ENCODE assay signal across 20 cellular contexts in the genomic region with DNA sequence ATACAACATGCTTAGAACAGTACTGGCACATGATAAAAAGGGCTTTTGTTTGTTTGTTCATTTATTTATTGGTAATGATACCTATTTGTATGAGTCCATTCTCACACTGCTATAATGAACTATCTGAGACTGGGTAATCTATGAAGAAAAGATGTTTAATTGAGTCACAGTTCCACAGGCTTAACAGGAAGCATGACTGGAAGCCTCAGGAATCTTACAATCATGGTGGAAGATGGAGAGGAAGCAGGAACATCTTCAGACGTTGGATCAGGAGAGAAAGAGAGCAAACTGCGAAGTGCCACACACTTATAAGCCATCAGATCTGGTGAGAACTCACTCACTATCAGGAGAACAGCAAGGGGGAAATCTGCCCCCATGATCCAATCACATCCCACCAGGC.
DNase-seq lines count a peak whose midpoint lies in the region; ATAC-seq, FAIRE-seq and TF ChIP-seq lines count a peak whose summit lies in the region.
"Had no signal": no experiment of that assay in that cellular context is flagged by ENCODE, and none has a peak within 500 bp of the region (broad histone marks: within the 10 kb centered on the region; RNA-seq: fewer than 3 reads in every experiment).

No MANE protein-coding gene starts in this region.

- H3K4me3 ChIP-seq in BE2C (ENCODE audit: low read depth, low read length) (peak overlapping the region; percentile 39), K562 (peak overlapping the region; percentile 33; the same call in 1 of the 2 replicates), mesendoderm (ENCODE audit: low read length) (no peak overlapping the region), Karpas-422 (ENCODE audit: low read length) (no peak overlapping the region)

- BruUV-seq in K562 (replicated peaks; lab: Mats Ljungman, UMichigan), result no TSS peak

- CTCF ChIA-PET in K562 (lab: Yijun Ruan, JAX; ENCODE audit: low intra/inter-chr PET ratio), result no interaction called here

- H3K36me3 ChIP-seq in BE2C (no peaks in the 10 kb centered on the region), K562 (ENCODE audit: control insufficient read depth, insufficient read depth, low read length) (no peaks in the 10 kb centered on the region), mesendoderm (ENCODE audit: control insufficient read depth, insufficient read depth, low read length) (no peaks in the 10 kb centered on the region), Karpas-422 (ENCODE audit: insufficient read depth, low read length) (no peaks in the 10 kb centered on the region)

- no peaks in the 10 kb centered on the region for H4K20me1 ChIP-seq in K562 (replicated peaks; ENCODE audit: control insufficient read depth, insufficient read depth, low read length)
- H4K20me1 ChIP-seq in Karpas-422 (ENCODE audit: insufficient read depth, low read depth, low read length), result no peaks in the 10 kb centered on the region

- no peak overlapping the region for H3K18ac ChIP-seq in mesendoderm (ENCODE audit: low read length)

- H3K4ac ChIP-seq in mesendoderm (ENCODE audit: low read depth, low read length), result no peak overlapping the region

- no peak for TF ChIP-seq RAD21 in K562 (CRISPR knock-in tag; conservative IDR thresholded peaks at IDR 0.05 in 1 of 2, IDR thresholded peaks at IDR 0.05 in 1 of 2)

- H3K23ac ChIP-seq in mesendoderm (ENCODE audit: low read length), result no peak overlapping the region

- in situ Hi-C loops in K562 (cut with MboI), result no loop called here

- POLR2A ChIA-PET in K562 (lab: Yijun Ruan, JAX), result no interaction called here

- H3K27ac ChIP-seq in K562 (ENCODE audit: extremely low read depth, low read depth, low read length) (no peak overlapping the region), mesendoderm (ENCODE audit: low read depth, low read length) (no peak overlapping the region), Karpas-422 (ENCODE audit: low read length) (no peak overlapping the region)

- 0% methylated on average over 2 of the region's 2 CpGs for WGBS in K562 (ENCODE audit: insufficient coverage, low coverage, missing lambda C conversion rate)
- WGBS in mesendoderm (ENCODE audit: extremely low coverage, insufficient coverage, low lambda C conversion rate), result no CpG with 5 or more reads among the region's 2 CpGs

- H3K27me3 ChIP-seq in BE2C (no peaks in the 10 kb centered on the region), K562 (ENCODE audit: control insufficient read depth in 2 of 2, insufficient read depth in 2 of 2, low read length in 2 of 2) (no peaks in the 10 kb centered on the region), mesendoderm (ENCODE audit: insufficient read depth, low read length, poor library complexity) (no peaks in the 10 kb centered on the region), Karpas-422 (ENCODE audit: low read length) (no peaks in the 10 kb centered on the region)

- peak overlapping the region; percentile 49 for H3K4me2 ChIP-seq in K562 (ENCODE audit: insufficient read depth, low read length)
- H3K4me2 ChIP-seq in mesendoderm (ENCODE audit: low read length), result no peak overlapping the region
- H3K4me2 ChIP-seq in Karpas-422 (ENCODE audit: low read depth, low read length, poor library complexity, severe bottlenecking), result no peak overlapping the region

- H2BK120ac ChIP-seq in mesendoderm (ENCODE audit: low read depth, low read length), result no peak overlapping the region

- intact Hi-C loops in K562 (cut with micrococcal nuclease), result no loop called here

- H3K4me1 ChIP-seq in BE2C, result peaks cover 9% of the 10 kb centered on the region; the same call in 1 of the 2 replicates
- no peaks in the 10 kb centered on the region for H3K4me1 ChIP-seq in K562 (replicated peaks in 1 of 2; ENCODE audit: control insufficient read depth in 2 of 2, insufficient read depth in 2 of 2, low read length in 2 of 2)
- H3K4me1 ChIP-seq in mesendoderm (ENCODE audit: control insufficient read depth, low read depth, low read length), result no peaks in the 10 kb centered on the region
- H3K4me1 ChIP-seq in Karpas-422 (ENCODE audit: low read length), result no peaks in the 10 kb centered on the region

- no peak for TF ChIP-seq CTCF in BE2C (IDR thresholded peaks at IDR 0.05; ENCODE audit: low read depth, low read length)
- no peak for TF ChIP-seq CTCF in K562 (IDR thresholded peaks at IDR 0.05 in 2 of 3, conservative IDR thresholded peaks at IDR 0.05 in 1 of 3; ENCODE audit: insufficient read depth in 2 of 3, low read depth in 1 of 3, low read length in 3 of 3)

- no peak overlapping the region for H4K5ac ChIP-seq in mesendoderm (ENCODE audit: low read length)

- no peak overlapping the region for H2BK5ac ChIP-seq in mesendoderm (ENCODE audit: low read length)

- TF ChIP-seq POLR2A in K562 (conservative IDR thresholded peaks at IDR 0.05), result no peak

- H3K56ac ChIP-seq in mesendoderm (ENCODE audit: low read length), result no peak overlapping the region

- no peaks in the 10 kb centered on the region for H3K79me1 ChIP-seq in mesendoderm (ENCODE audit: low read length)

- H3K9me2 ChIP-seq in Karpas-422 (replicated peaks; ENCODE audit: insufficient read depth, low read length), result no peaks in the 10 kb centered on the region

- H2AFZ ChIP-seq in K562 (ENCODE audit: low read depth, low read length) (no peak overlapping the region), Karpas-422 (ENCODE audit: low read length) (no peak overlapping the region)

- no peak overlapping the region for H2AK5ac ChIP-seq in mesendoderm (ENCODE audit: low read length)

- no peaks in the 10 kb centered on the region for H3K9me1 ChIP-seq in K562 (ENCODE audit: control insufficient read depth, insufficient read depth, low read length)

- H3K79me2 ChIP-seq in K562 (ENCODE audit: control insufficient read depth, insufficient read depth, low read length) (peaks cover 45% of the 10 kb centered on the region), mesendoderm (ENCODE audit: control insufficient read depth, insufficient read depth, low read length) (no peaks in the 10 kb centered on the region), Karpas-422 (ENCODE audit: low read length) (no peaks in the 10 kb centered on the region)

- no peak for FAIRE-seq in K562 (lab: Jason Lieb, UNC)
- FAIRE-seq: G401.6, GM12891, H1, HepG2, HTR-8/SVneo had no signal

- peak overlapping the region in 1 of 2 experiments; percentile 5; a peak in 1 of 4 replicates for H3K9ac ChIP-seq in K562 (ENCODE audit: insufficient read depth in 1 of 2, low read depth in 2 of 2, low read length in 2 of 2)
- H3K9ac ChIP-seq in mesendoderm (ENCODE audit: low read length), result no peak overlapping the region
- no peak overlapping the region for H3K9ac ChIP-seq in Karpas-422 (ENCODE audit: low read length)

- DNase-seq in BE2C, result peak; percentile 8
- DNase-seq in HT1080 (ENCODE audit: low read depth), result peak; percentile 10
- DNase-seq in K562 (ENCODE audit: extremely low read depth in 1 of 4, low spot score in 3 of 4), result peak in 1 of 4 experiments; percentile 7
- peak; percentile 48 for DNase-seq in mesendoderm
- no peak for DNase-seq in dermis blood vessel endothelial cell
- DNase-seq in Karpas-422, result no peak
- no peak for DNase-seq in NCI-H1105 (lab: John Stamatoyannopoulos, UW)
- DNase-seq: 8988T; ACHN; C1 segment of cervical spinal cord; Calu3; CD4-positive, alpha-beta T cell; DMS 273 treated with DMSO at 0.1 percent for 48 hours had no signal

- ATAC-seq in K562 (peak; percentile 69), GM21360 (IDR thresholded peaks at IDR 0.05; ENCODE audit: unreplicated experiment) (no peak)
- ATAC-seq: HCT116, HepG2 had no signal

- H2BK15ac ChIP-seq in mesendoderm (replicated peaks; ENCODE audit: low read depth), result no peak overlapping the region

- no peak overlapping the region for H4K8ac ChIP-seq in mesendoderm (ENCODE audit: low read depth, low read length)

- TF ChIP-seq EP300 in K562 (IDR thresholded peaks at IDR 0.05; ENCODE audit: low read length), result no peak

- 0 out of 2 replicates have a peak, but pooled peaks cover 2% of the 10 kb centered on the region for H3K9me3 ChIP-seq in BE2C
- no peaks in the 10 kb centered on the region for H3K9me3 ChIP-seq in K562 (replicated peaks; ENCODE audit: control insufficient read depth, insufficient read depth, low read depth, low read length)
- H3K9me3 ChIP-seq in Karpas-422 (ENCODE audit: low read length), result no peaks in the 10 kb centered on the region

TF ChIP-seq in K562, 482 proteins besides CTCF, POLR2A, EP300 and RAD21:
- TF ChIP-seq ZZZ3 (IDR thresholded peaks at IDR 0.05) (no peak), FOS (IDR thresholded peaks at IDR 0.05; ENCODE audit: extremely low read depth, insufficient read length) (no peak), ELF2 (CRISPR knock-in tag; IDR thresholded peaks at IDR 0.05) (no peak), NCOR1 (IDR thresholded peaks at IDR 0.05) (no peak), MIER1 (IDR thresholded peaks at IDR 0.05; ENCODE audit: low read depth) (no peak), HMGN3 (IDR thresholded peaks at IDR 0.05; ENCODE audit: borderline replicate concordance, extremely low read depth, insufficient read length, low read depth, low read length) (no peak), ZNF277 (CRISPR knock-in tag; IDR thresholded peaks at IDR 0.05; ENCODE audit: borderline replicate concordance) (no peak), RBFOX2 (IDR thresholded peaks at IDR 0.05; ENCODE audit: low read depth, low read length) (no peak), MYBL2 (IDR thresholded peaks at IDR 0.05; ENCODE audit: low read depth) (no peak), MYBL2 (CRISPR knock-in tag; IDR thresholded peaks at IDR 0.05; ENCODE audit: borderline replicate concordance) (no peak), ZBTB12 (CRISPR knock-in tag; IDR thresholded peaks at IDR 0.05) (no peak)

Comparison
In these comparisons a context has a peak if more than half of its experiments do, and no peak if none do; other contexts are left out.
1. DNase-seq: peak in BE2C (single experiment), HT1080 (single experiment) and mesendoderm (single experiment); none in dermis blood vessel endothelial cell (single experiment), Karpas-422 (single experiment) and NCI-H1105 (single experiment).
2. H3K4me3 ChIP-seq: peak in BE2C (single experiment) and K562 (single experiment); none in mesendoderm (single experiment) and Karpas-422 (single experiment).